20 cellular contexts compared by ENCODE assay signal in genomic region chr21:41846536-41846935, GRCh38.
"Had no signal": no experiment of that assay in that cellular context is flagged by ENCODE, and none has a peak within 500 bp of the region (broad histone marks: within the 10 kb centered on the region; RNA-seq: fewer than 3 reads in every experiment).

No MANE protein-coding gene starts in this region.

- H3K9me3 Mint-ChIP-seq: memory B cell had no signal

- H3K4me1 ChIP-seq: esophagus squamous epithelium, gastroesophageal sphincter, stomach, transverse colon had no signal

- H3K27ac Mint-ChIP-seq: memory B cell; mesothelial cell of epicardium; nephron; stimulated activated naive B cell treated with anti-CD40 and anti-IgM and Interleukin-4, amounts not matched to agents 10 μg/mL and 1 μg/mL and 100 μg/mL, for 72 hours had no signal

- H3K27me3 ChIP-seq: esophagus squamous epithelium, gastroesophageal sphincter, ovary, stomach, transverse colon had no signal

- H3K9me3 ChIP-seq: esophagus squamous epithelium, ovary, stomach, thoracic aorta had no signal

- H3K27ac ChIP-seq: esophagus squamous epithelium, gastroesophageal sphincter, ovary, stomach, thoracic aorta, transverse colon had no signal

- DNase-seq: cerebellar nuclear complex; dermis blood vessel endothelial cell; esophagus squamous epithelium; foreskin fibroblast; glutamatergic neuron; islet precursor cell; ovary; right cardiac atrium; stimulated activated CD4-positive, alpha-beta T cell treated with anti-CD3 and anti-CD28 coated beads, Interleukin-1b, Interleukin-23, amount 100 ng/mL, for 48 hours; stimulated activated CD4-positive, alpha-beta T cell treated with anti-CD3 and anti-CD28 coated beads, Interleukin-4, amount 100 ng/mL, for 24 hours; stimulated activated naive B cell treated with anti-CD40 and anti-IgM and Interleukin-4, amounts not matched to agents 10 μg/mL and 1 μg/mL and 100 μg/mL, for 72 hours; stomach; transverse colon had no signal

- H3K4me3 ChIP-seq: esophagus squamous epithelium, gastroesophageal sphincter, ovary, stomach, thoracic aorta, transverse colon had no signal

- H3K4me1 Mint-ChIP-seq: mesothelial cell of epicardium, nephron had no signal

- H3K36me3 ChIP-seq: ovary, thoracic aorta, transverse colon had no signal

- H3K4me3 Mint-ChIP-seq: memory B cell; mesothelial cell of epicardium; nephron; stimulated activated naive B cell treated with anti-CD40 and anti-IgM and Interleukin-4, amounts not matched to agents 10 μg/mL and 1 μg/mL and 100 μg/mL, for 72 hours had no signal

- ATAC-seq: gastroesophageal sphincter; left lobe of liver; right cardiac atrium; stimulated activated naive B cell treated with anti-CD40 and anti-IgM and Interleukin-4, amounts not matched to agents 10 μg/mL and 1 μg/mL and 100 μg/mL, for 72 hours had no signal

- H3K27me3 Mint-ChIP-seq: memory B cell; progenitor cell of endocrine pancreas; stimulated activated naive B cell treated with anti-CD40 and anti-IgM and Interleukin-4, amounts not matched to agents 10 μg/mL and 1 μg/mL and 100 μg/mL, for 72 hours had no signal
